ENCODE assay signal across 9 cellular contexts in the genomic region with DNA sequence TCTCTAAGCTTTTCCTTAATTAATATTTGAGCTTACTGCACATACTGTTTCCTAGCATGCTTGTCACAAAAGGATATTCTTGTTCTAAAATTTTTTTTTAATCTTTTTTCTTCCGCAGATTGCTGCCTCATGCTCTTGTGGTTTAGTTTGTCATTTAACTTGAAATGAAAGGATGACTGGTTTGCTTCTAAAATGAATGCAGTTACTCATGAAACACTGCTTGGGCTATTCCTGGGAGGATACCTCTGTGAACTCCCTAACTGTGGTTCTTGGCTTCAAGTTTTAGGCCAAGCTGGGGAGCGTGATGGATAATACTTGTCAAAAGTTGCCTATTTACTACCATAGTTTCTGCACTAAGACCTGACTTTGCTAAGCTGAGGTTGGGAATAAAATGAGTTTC.
DNase-seq lines count a peak whose midpoint lies in the region; TF ChIP-seq lines count a peak whose summit lies in the region.
"Had no signal": no experiment of that assay in that cellular context is flagged by ENCODE, and none has a peak within 500 bp of the region (broad histone marks: within the 10 kb centered on the region; RNA-seq: fewer than 3 reads in every experiment).

No MANE protein-coding gene starts in this region.

- TF ChIP-seq CTCF in HFFc6 (IDR thresholded peaks at IDR 0.05) = no peak
- TF ChIP-seq CTCF in nephron (IDR thresholded peaks at IDR 0.05; ENCODE audit: unreplicated experiment in 3 of 3) = no peak

- H3K27ac Mint-ChIP-seq in HFFc6 (peak overlapping the region; percentile 97), nephron (peak overlapping the region; percentile 16 to 71 (median 63))
- H3K27ac Mint-ChIP-seq: WTC11 had no signal

- H3K9me3 Mint-ChIP-seq in HFFc6 = no peaks in the 10 kb centered on the region
- no peaks in the 10 kb centered on the region for H3K9me3 Mint-ChIP-seq in nephron
- H3K9me3 Mint-ChIP-seq: WTC11 had no signal

- peak overlapping the region in 9 of 11 experiments; percentile 2 to 59 (median 38); a peak in 14 of 22 replicates for H3K27ac ChIP-seq in BLaER1 treated with 17β-estradiol and CSF1 and Interleukin-3, amounts not matched to agents 10 nM and 100 nM

- H3K4me3 ChIP-seq in BLaER1 treated with 17β-estradiol and CSF1 and Interleukin-3, amounts not matched to agents 10 nM and 100 nM = no peak overlapping the region

- H3K36me3 ChIP-seq in BLaER1 treated with 17β-estradiol and CSF1 and Interleukin-3, amounts not matched to agents 10 nM and 100 nM = peaks cover 22 to 70% (median 56%) of the 10 kb centered on the region in 11 experiments

- no peaks in the 10 kb centered on the region for H4K20me1 ChIP-seq in BLaER1 treated with 17β-estradiol and CSF1 and Interleukin-3, amounts not matched to agents 10 nM and 100 nM

- peak overlapping the region in 3 of 11 experiments; percentile 12 to 46 (median 21); a peak in 3 of 22 replicates for H3K9ac ChIP-seq in BLaER1 treated with 17β-estradiol and CSF1 and Interleukin-3, amounts not matched to agents 10 nM and 100 nM

- H3K36me3 Mint-ChIP-seq in HFFc6 (ENCODE audit: low read depth) (peaks cover 8% of the 10 kb centered on the region), nephron (ENCODE audit: low read depth) (peaks cover 28% of the 10 kb centered on the region)

- H3K4me3 Mint-ChIP-seq in HFFc6 (0 out of 2 replicates have a peak overlapping the region, but pooled peaks have one; percentile 2), nephron (no peak overlapping the region)
- H3K4me3 Mint-ChIP-seq: WTC11 had no signal

- H3K4me2 ChIP-seq in BLaER1 treated with 17β-estradiol and CSF1 and Interleukin-3, amounts not matched to agents 10 nM and 100 nM = peak overlapping the region; percentile 18 to 57 (median 47)

- no peaks in the 10 kb centered on the region for H3K9me3 ChIP-seq in BLaER1 treated with 17β-estradiol and CSF1 and Interleukin-3, amounts not matched to agents 10 nM and 100 nM (replicated peaks in 1 of 11)

- H3K4me1 ChIP-seq in BLaER1 treated with 17β-estradiol and CSF1 and Interleukin-3, amounts not matched to agents 10 nM and 100 nM = peaks cover 20 to 27% (median 22%) of the 10 kb centered on the region in 10 experiments

- H3K27me3 Mint-ChIP-seq in HFFc6 (ENCODE audit: insufficient read depth) (no peaks in the 10 kb centered on the region; the same call in 1 of the 2 replicates), nephron (ENCODE audit: low read depth) (peaks cover 3% of the 10 kb centered on the region)

- H3K4me1 Mint-ChIP-seq in HFFc6 (ENCODE audit: low read depth) = peaks cover 75% of the 10 kb centered on the region
- H3K4me1 Mint-ChIP-seq in nephron = peaks cover 17% of the 10 kb centered on the region

- no peaks in the 10 kb centered on the region for H3K27me3 ChIP-seq in BLaER1 treated with 17β-estradiol and CSF1 and Interleukin-3, amounts not matched to agents 10 nM and 100 nM

- peak; percentile 85 for DNase-seq in HFFc6
- DNase-seq in amniotic stem cell (lab: John Stamatoyannopoulos, UW) = peak; percentile 34
- DNase-seq in SKM-1 treated with dmso at 0.1 percent for 144 hours (lab: John Stamatoyannopoulos, UW; ENCODE audit: unreplicated experiment) = no peak
- DNase-seq in globus pallidus (ENCODE audit: low spot score) = no peak
- no peak for DNase-seq in NCI-H1930 (lab: John Stamatoyannopoulos, UW)
- DNase-seq in OCI-M2 (lab: John Stamatoyannopoulos, UW; ENCODE audit: unreplicated experiment) = no peak

Comparison
In these comparisons a context has a peak if more than half of its experiments do, and no peak if none do; other contexts are left out.
1. DNase-seq: peak in HFFc6 (single experiment) and amniotic stem cell (single experiment); none in SKM-1 treated with dmso at 0.1 percent for 144 hours (single experiment), globus pallidus (single experiment), NCI-H1930 (0 of 2) and OCI-M2 (single experiment).